In genomic region chr19:2477732-2478191, GRCh38 we compare ENCODE assay signal across 1 cellular context.
TF ChIP-seq lines count a peak whose summit lies in the region.

No MANE protein-coding gene starts in this region.

TF ChIP-seq in K562, 482 proteins besides CTCF, POLR2A, EP300 and RAD21:
- TF ChIP-seq SP1 (CRISPR knock-in tag; IDR thresholded peaks at IDR 0.05) (no peak), ZNF324 (CRISPR knock-in tag; IDR thresholded peaks at IDR 0.05) (no peak), RBM22 (IDR thresholded peaks at IDR 0.05; ENCODE audit: low read depth, low read length, poor library complexity, severe bottlenecking) (no peak), NFIX (CRISPR knock-in tag; IDR thresholded peaks at IDR 0.05; ENCODE audit: low read depth) (no peak), ELF1 (tag; IDR thresholded peaks at IDR 0.05) (no peak), TRIM25 (IDR thresholded peaks at IDR 0.05; ENCODE audit: borderline replicate concordance) (no peak), KAT7 (CRISPR knock-in tag; IDR thresholded peaks at IDR 0.05; ENCODE audit: borderline replicate concordance) (no peak), ZNF431 (CRISPR knock-in tag; IDR thresholded peaks at IDR 0.05) (no peak), NBN (IDR thresholded peaks at IDR 0.05; ENCODE audit: low read depth) (no peak), PHB2 (IDR thresholded peaks at IDR 0.05; ENCODE audit: low read depth) (no peak), KDM5B (IDR thresholded peaks at IDR 0.05; ENCODE audit: insufficient replicate concordance, low read depth, low read length) (peak; percentile 30), RBFOX2 (IDR thresholded peaks at IDR 0.05; ENCODE audit: low read depth, low read length) (0 out of 2 replicates have a peak, but pooled peaks have one; percentile 11), BCLAF1 (IDR thresholded peaks at IDR 0.05; ENCODE audit: borderline replicate concordance in 1 of 2, control insufficient read depth in 1 of 2, low read depth in 2 of 2, low read length in 1 of 2) (no peak)
